Comparison of ENCODE assay signal across 9 cellular contexts in genomic region chr18:74251297-74252031, GRCh38. TPM values are rescaled to one million over a fixed set of nuclear protein-coding genes. Genes with fewer than 3 reads are reported as not detected.
DNase-seq lines count a peak whose midpoint lies in the region; ATAC-seq and TF ChIP-seq lines count a peak whose summit lies in the region.
"Had no signal": no experiment of that assay in that cellular context is flagged by ENCODE, and none has a peak within 500 bp of the region (broad histone marks: within the 10 kb centered on the region; RNA-seq: fewer than 3 reads in every experiment).

No MANE protein-coding gene starts in this region.

- POLR2A ChIA-PET in HCT116 (lab: Charles Lee) = no interaction called here

- H3K9me3 ChIP-seq in HCT116 (ENCODE audit: control insufficient read depth in 1 of 2, insufficient read depth in 1 of 2, low read depth in 1 of 2, low read length in 2 of 2) = no peaks in the 10 kb centered on the region
- no peaks in the 10 kb centered on the region for H3K9me3 ChIP-seq in right cardiac atrium (ENCODE audit: control insufficient read depth, low read length)
- H3K9me3 ChIP-seq in spleen = no peaks in the 10 kb centered on the region
- H3K9me3 ChIP-seq: ascending aorta, thoracic aorta had no signal

- no peak overlapping the region for H3K4me3 ChIP-seq in HCT116 (replicated peaks in 1 of 2; ENCODE audit: low read depth in 1 of 2, low read length in 2 of 2)
- H3K4me3 ChIP-seq in right cardiac atrium (ENCODE audit: low read length) = no peak overlapping the region
- H3K4me3 ChIP-seq in spleen = no peak overlapping the region
- H3K4me3 ChIP-seq: ascending aorta, thoracic aorta had no signal

- H3K9ac ChIP-seq in HCT116 (ENCODE audit: low read length) = no peak overlapping the region

- WGBS in right cardiac atrium = 53% methylated on average over 4 of the region's 4 CpGs
- WGBS in spleen, 5 donors = 45 to 57% (median 55%) methylated on average over 4 of the region's 4 CpGs

- peak overlapping the region; percentile 34 for H3K4me2 ChIP-seq in HCT116 (ENCODE audit: low read length)

- no peak for DNase-seq in HCT116 (ENCODE audit: low read depth, low spot score)
- DNase-seq in SKM-1 treated with dmso at 0.1 percent for 144 hours (lab: John Stamatoyannopoulos, UW; ENCODE audit: unreplicated experiment) = peak; percentile 50
- no peak for DNase-seq in right cardiac atrium
- no peak for DNase-seq in spleen
- DNase-seq in C1 segment of cervical spinal cord (lab: John Stamatoyannopoulos, UW) = no peak
- no peak for DNase-seq in substantia nigra (lab: John Stamatoyannopoulos, UW)

- H2AFZ ChIP-seq in HCT116 (ENCODE audit: low read depth, low read length, poor library complexity, severe bottlenecking) = no peak overlapping the region

- H3K4me1 ChIP-seq in HCT116 (ENCODE audit: control insufficient read depth in 1 of 2, insufficient read depth in 2 of 2, low read length in 2 of 2) (peaks cover 11 to 13% of the 10 kb centered on the region in 2 experiments), right cardiac atrium (ENCODE audit: control insufficient read depth, insufficient read depth, low read length) (peaks cover 2% of the 10 kb centered on the region), spleen (peaks cover 0 to 52% (median 24%) of the 10 kb centered on the region in 6 donors)

- intact Hi-C loops in HCT116 (cut with micrococcal nuclease) = no loop called here
- intact Hi-C loops in right cardiac atrium (cut with DNase I) = no loop called here
- intact Hi-C loops in spleen (cut with DNase I; ENCODE audit: low total_unique reads) = no loop called here

- CTCF ChIA-PET in HCT116 (lab: Charles Lee) = no interaction called here

- H3K36me3 ChIP-seq in HCT116 (ENCODE audit: control insufficient read depth in 1 of 2, insufficient read depth in 2 of 2, low read length in 2 of 2) = no peaks in the 10 kb centered on the region
- peaks cover 0 to 36% (median 0%) of the 10 kb centered on the region in 6 donors for H3K36me3 ChIP-seq in spleen

- TF ChIP-seq CTCF in HCT116 (IDR thresholded peaks at IDR 0.05 in 2 of 3, conservative IDR thresholded peaks at IDR 0.05 in 1 of 3; ENCODE audit: borderline replicate concordance in 1 of 3, insufficient read depth in 1 of 3, low read depth in 2 of 3, low read length in 2 of 3) (no peak), spleen (IDR thresholded peaks at IDR 0.05 in 8 of 11, conservative IDR thresholded peaks at IDR 0.05 in 3 of 11) (no peak)

- H3K27ac ChIP-seq in HCT116 (ENCODE audit: low read depth, low read length) = no peak overlapping the region
- no peak overlapping the region for H3K27ac ChIP-seq in right cardiac atrium (ENCODE audit: low read length)
- peak overlapping the region in 6 of 8 donors; percentile 22 to 69 (median 58) for H3K27ac ChIP-seq in spleen
- H3K27ac ChIP-seq in substantia nigra (ENCODE audit: low read depth, low read length, poor library complexity, severe bottlenecking) = no peak overlapping the region
- H3K27ac ChIP-seq: thoracic aorta had no signal

- TF ChIP-seq POLR2A in HCT116 (IDR thresholded peaks at IDR 0.05; ENCODE audit: borderline replicate concordance, extremely low read depth, insufficient read depth, insufficient read length) (no peak), spleen (IDR thresholded peaks at IDR 0.05) (no peak)

- RAD21 ChIA-PET in HCT116 (lab: Charles Lee; ENCODE audit: low non-redundant PET in 1 of 2, low total read pairs in 2 of 2, uncharacterized antibody in 2 of 2, unreplicated experiment in 2 of 2) = no interaction called here

- BruUV-seq in HCT116 (replicated peaks; lab: Mats Ljungman, UMichigan) = no TSS peak

- no peak for TF ChIP-seq RAD21 in HCT116 (IDR thresholded peaks at IDR 0.05; ENCODE audit: low read depth)

- H3K79me2 ChIP-seq in HCT116 (ENCODE audit: insufficient read depth, low read length) = no peaks in the 10 kb centered on the region

- H3K9me2 ChIP-seq in HCT116 (ENCODE audit: insufficient read depth) = no peaks in the 10 kb centered on the region

- no peaks in the 10 kb centered on the region for H4K20me1 ChIP-seq in HCT116 (ENCODE audit: insufficient read depth)

- ATAC-seq in HCT116 (peak; percentile 34), right cardiac atrium (peak; percentile 53 to 65), GM18873 (IDR thresholded peaks at IDR 0.05; ENCODE audit: low FRiP score, unreplicated experiment) (no peak)

- H3K27me3 ChIP-seq in HCT116 (ENCODE audit: insufficient read depth, low read length) (no peaks in the 10 kb centered on the region), right cardiac atrium (ENCODE audit: control insufficient read depth, insufficient read depth) (no peaks in the 10 kb centered on the region), spleen (replicated peaks in 1 of 7) (no peaks in the 10 kb centered on the region)
- H3K27me3 ChIP-seq: ascending aorta had no signal

TF ChIP-seq in HCT116, 20 proteins besides CTCF, POLR2A, EP300 and RAD21:
- TF ChIP-seq ATF3 (IDR thresholded peaks at IDR 0.05) (no peak), CEBPB (IDR thresholded peaks at IDR 0.05; ENCODE audit: low read depth) (0 out of 2 replicates have a peak, but pooled peaks have one; percentile 12)

RNA-seq across cellular contexts. Expression of gene CYB5A, which starts 40.3 kb away (rescaled TPM):
- total RNA-seq in HCT116 (2021; ENCODE audit: unreplicated experiment) = 37.7 TPM
- 33.0 and 38.8 TPM in 2 replicates for polyA plus RNA-seq in HCT116 (2012)
- 10 to 100 TPM; 40.4 to 53.6 (median 48.8) TPM for total RNA-seq in right cardiac atrium
- 91.8 TPM for polyA plus RNA-seq in right cardiac atrium
- total RNA-seq in spleen = 100 to 1,000 TPM in 4 of 7 donors, 10 to 100 TPM in 3; 54.6 to 135 (median 115) TPM
- 100 to 1,000 TPM in 2 of 3 donors, 10 to 100 TPM in 1; 77.9 to 137 (median 107) TPM for polyA plus RNA-seq in spleen

Comparison
In these comparisons a context has a peak if more than half of its experiments do, and no peak if none do; other contexts are left out.
1. H3K27ac ChIP-seq: peak in spleen (6 of 8); none in HCT116 (single experiment), right cardiac atrium (single experiment) and substantia nigra (single experiment).